ENCODE assay signal across 1 cellular context in genomic region chr9:86766912-86767311, GRCh38.
TF ChIP-seq lines count a peak whose summit lies in the region.

No MANE protein-coding gene starts in this region.

TF ChIP-seq in IMR-90, 13 proteins besides CTCF, POLR2A, EP300 and RAD21 (continued from another document):
- TF ChIP-seq MAFK (IDR thresholded peaks at IDR 0.05; ENCODE audit: low read depth, low read length) (no peak), CEBPB (IDR thresholded peaks at IDR 0.05; ENCODE audit: low read depth, low read length) (peak; percentile 91), MXI1 (IDR thresholded peaks at IDR 0.05; ENCODE audit: borderline replicate concordance, low read depth, low read length) (no peak), RCOR1 (IDR thresholded peaks at IDR 0.05; ENCODE audit: insufficient replicate concordance, low read length) (no peak), SMC3 (IDR thresholded peaks at IDR 0.05; ENCODE audit: low read depth, low read length) (no peak), NFE2L2 (IDR thresholded peaks at IDR 0.05; ENCODE audit: low read depth, low read length) (no peak), RFX5 (IDR thresholded peaks at IDR 0.05; ENCODE audit: low read depth, low read length) (no peak), MAZ (IDR thresholded peaks at IDR 0.05; ENCODE audit: borderline replicate concordance, low read depth, low read length) (peak; percentile 37)
TF ChIP-seq in IMR-90: peak in this region for 4.
